Comparison of ENCODE assay signal across 1 cellular context in genomic region chr1:244652699-244653438, GRCh38.
TF ChIP-seq lines count a peak whose summit lies in the region.

Gene DESI2 (plus strand): TSS chr1:244653126. CDS start chr1:244653314, 188 bp downstream.

TF ChIP-seq in HepG2, 621 proteins besides CTCF, POLR2A, EP300 and RAD21 (continued from another document and continues in another):
- TF ChIP-seq USF2 (IDR thresholded peaks at IDR 0.05; ENCODE audit: low read depth, low read length) (peak; percentile 58; the same call in 1 of the 2 replicates), USF2 (CRISPR knock-in tag; IDR thresholded peaks at IDR 0.05; ENCODE audit: borderline replicate concordance) (no peak), ZNF609 (CRISPR knock-in tag; IDR thresholded peaks at IDR 0.05; ENCODE audit: borderline replicate concordance) (no peak), SRSF9 (IDR thresholded peaks at IDR 0.05; ENCODE audit: borderline replicate concordance, insufficient read depth, low read depth, low read length, poor library complexity, severe bottlenecking) (no peak), ZNF564 (CRISPR knock-in tag; IDR thresholded peaks at IDR 0.05) (peak; percentile 87), ZNF83 (CRISPR knock-in tag; IDR thresholded peaks at IDR 0.05; ENCODE audit: borderline replicate concordance) (no peak), SP1 (IDR thresholded peaks at IDR 0.05) (no peak), SP1 (CRISPR knock-in tag; IDR thresholded peaks at IDR 0.05) (peak; percentile 61; the same call in 1 of the 2 replicates), SAP130 (CRISPR knock-in tag; IDR thresholded peaks at IDR 0.05; ENCODE audit: low read depth) (peak; percentile 83), ZNF781 (CRISPR knock-in tag; IDR thresholded peaks at IDR 0.05; ENCODE audit: borderline replicate concordance, not compliant biosample characterization) (no peak), MED8 (CRISPR knock-in tag; IDR thresholded peaks at IDR 0.05; ENCODE audit: insufficient replicate concordance) (peak; percentile 25), FOXM1 (CRISPR knock-in tag; IDR thresholded peaks at IDR 0.05) (no peak), CSRNP2 (CRISPR knock-in tag; conservative IDR thresholded peaks at IDR 0.05; ENCODE audit: low read depth) (no peak), ZNF318 (CRISPR knock-in tag; IDR thresholded peaks at IDR 0.05) (no peak), PREB (CRISPR knock-in tag; IDR thresholded peaks at IDR 0.05) (no peak), ZNF446 (CRISPR knock-in tag; IDR thresholded peaks at IDR 0.05) (no peak), ZNF580 (CRISPR knock-in tag; IDR thresholded peaks at IDR 0.05; ENCODE audit: borderline replicate concordance, low read depth) (no peak), KMT2A (CRISPR knock-in tag; IDR thresholded peaks at IDR 0.05) (no peak), RCOR2 (CRISPR knock-in tag; IDR thresholded peaks at IDR 0.05) (no peak), HOXA7 (CRISPR knock-in tag; IDR thresholded peaks at IDR 0.05) (no peak), ZBTB4 (CRISPR knock-in tag; IDR thresholded peaks at IDR 0.05; ENCODE audit: borderline replicate concordance) (no peak), THYN1 (CRISPR knock-in tag; IDR thresholded peaks at IDR 0.05; ENCODE audit: borderline replicate concordance, low read depth) (no peak), E2F2 (CRISPR knock-in tag; IDR thresholded peaks at IDR 0.05; ENCODE audit: borderline replicate concordance) (no peak), ZNF10 (CRISPR knock-in tag; IDR thresholded peaks at IDR 0.05; ENCODE audit: borderline replicate concordance, low read depth) (no peak), GATAD2A (CRISPR knock-in tag; IDR thresholded peaks at IDR 0.05) (no peak), POGK (CRISPR knock-in tag; conservative IDR thresholded peaks at IDR 0.05) (peak; percentile 62; the same call in 1 of the 2 replicates), JARID2 (CRISPR knock-in tag; IDR thresholded peaks at IDR 0.05; ENCODE audit: insufficient replicate concordance) (no peak)
